In the genomic region with DNA sequence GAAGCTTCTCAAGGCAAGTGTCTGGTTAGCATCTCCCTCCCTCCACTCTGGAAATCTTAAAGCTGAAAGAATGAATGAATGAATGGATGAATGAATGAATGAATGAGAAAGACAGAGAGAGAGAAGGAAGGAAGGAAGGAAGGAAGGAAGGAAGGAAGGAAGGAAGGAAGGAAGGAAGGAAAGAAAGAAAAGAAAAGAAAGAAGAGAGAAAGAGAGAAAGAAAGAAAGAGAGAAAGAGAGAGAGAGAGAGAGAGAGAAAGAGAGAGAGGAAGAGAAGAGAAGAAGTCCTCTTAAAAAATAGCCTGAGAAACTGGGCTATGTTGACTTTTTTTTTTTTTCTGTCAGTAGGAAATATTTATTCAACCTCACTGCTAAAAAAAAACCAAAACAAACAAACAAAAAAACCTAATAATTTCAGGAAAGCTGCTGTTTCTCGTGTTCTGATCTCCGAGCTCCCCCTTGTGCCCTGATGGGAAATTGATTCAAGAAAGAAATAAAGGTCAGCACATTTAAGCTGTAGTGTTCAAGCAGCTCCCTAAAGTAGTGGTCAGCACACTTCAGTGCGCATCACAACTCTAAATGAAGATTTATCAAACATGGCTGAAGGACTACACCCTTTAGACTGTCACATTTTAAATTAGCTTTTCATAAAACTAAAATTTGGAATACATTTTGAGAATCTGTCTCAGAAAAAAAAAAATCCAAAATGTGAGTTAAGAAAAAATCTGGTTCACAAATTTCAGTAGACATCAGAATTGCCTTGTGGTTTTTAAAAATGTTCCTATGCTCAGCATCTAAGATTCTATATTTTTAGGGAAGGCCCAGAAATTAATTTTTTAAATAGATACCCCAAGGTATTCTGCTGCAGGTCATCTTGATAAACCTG, we compare ENCODE assay signal across 8 cellular contexts.
A peak's percentile ranks its signal among the peaks of the same experiment; 100 is the strongest.
DNase-seq lines count a peak whose midpoint lies in the region; ATAC-seq and TF ChIP-seq lines count a peak whose summit lies in the region.

No MANE protein-coding gene starts in this region.

- DNase-seq in ACHN (peak; percentile 53), GM03348 (ENCODE audit: low spot score) (peak; percentile 40), inferior parietal cortex (ENCODE audit: extremely low spot score) (peak; percentile 62), left lung (no peak)
- DNase-seq in activated T-cell treated with anti-CD3 and anti-CD28 coated beads, Interleukin-2, amount 50 U/mL, for 4 hours, result no peak

- H3K27ac ChIP-seq in SU-DHL-6 (ENCODE audit: low read depth, low read length) (no peak overlapping the region), left lung (no peak overlapping the region)

- no peaks in the 10 kb centered on the region for H3F3A ChIP-seq in SU-DHL-6 (ENCODE audit: insufficient read depth)

- no peaks in the 10 kb centered on the region for H3K9me2 ChIP-seq in SU-DHL-6 (replicated peaks; ENCODE audit: insufficient read depth, low read length)

- no peak overlapping the region for H3K4me3 ChIP-seq in SU-DHL-6 (ENCODE audit: insufficient read depth, low read length, poor library complexity, severe bottlenecking)
- no peak overlapping the region for H3K4me3 ChIP-seq in left lung

- H4K20me1 ChIP-seq in SU-DHL-6 (ENCODE audit: low read depth, low read length), result no peaks in the 10 kb centered on the region

- intact Hi-C loops in left lung (cut with DNase I), result no loop called here

- in situ Hi-C loops in ACHN (cut with HindIII; ENCODE audit: low pct_ligation_motif_present, low pct_unique_long_range_greater_than_20kb, low sequenced_read_pairs), result no loop called here

- no peaks in the 10 kb centered on the region for H3K4me1 ChIP-seq in left lung

- TF ChIP-seq CTCF in SU-DHL-6 (IDR thresholded peaks at IDR 0.05; ENCODE audit: insufficient read depth, low read length, poor library complexity, severe bottlenecking) (peak; percentile 58), left lung (IDR thresholded peaks at IDR 0.05) (peak in 1 of 2 donors; percentile 22)

- no peaks in the 10 kb centered on the region for H3K36me3 Mint-ChIP-seq in activated T-cell treated with anti-CD3 and anti-CD28 coated beads, Interleukin-2, amount 50 U/mL, for 4 hours (ENCODE audit: insufficient read depth)

- no peak overlapping the region for H3K4me2 ChIP-seq in SU-DHL-6 (ENCODE audit: low read depth, low read length, poor library complexity, severe bottlenecking)

- H2AFZ ChIP-seq in SU-DHL-6 (ENCODE audit: low read depth, low read length, severe bottlenecking), result no peak overlapping the region

- no peaks in the 10 kb centered on the region for H3K79me2 ChIP-seq in SU-DHL-6 (ENCODE audit: insufficient read depth, low read length)

- H3K4me1 Mint-ChIP-seq in activated T-cell treated with anti-CD3 and anti-CD28 coated beads, Interleukin-2, amount 50 U/mL, for 4 hours (ENCODE audit: low read depth), result no peaks in the 10 kb centered on the region

- H3K36me3 ChIP-seq in SU-DHL-6 (ENCODE audit: low read length) (no peaks in the 10 kb centered on the region; the same call in 1 of the 2 replicates), left lung (no peaks in the 10 kb centered on the region)

- H3K27me3 Mint-ChIP-seq in activated T-cell treated with anti-CD3 and anti-CD28 coated beads, Interleukin-2, amount 50 U/mL, for 4 hours (ENCODE audit: low read depth), result no peaks in the 10 kb centered on the region

- H3K9ac ChIP-seq in SU-DHL-6 (ENCODE audit: low read length), result no peak overlapping the region

- peak; percentile 60 for ATAC-seq in HG03520 (IDR thresholded peaks at IDR 0.05; ENCODE audit: unreplicated experiment)
- ATAC-seq in left lung, result no peak
- ATAC-seq in GM19463 (IDR thresholded peaks at IDR 0.05; ENCODE audit: unreplicated experiment), result no peak
- no peak for ATAC-seq in activated T-cell treated with anti-CD3 and anti-CD28 coated beads, Interleukin-2, amount 50 U/mL, for 4 hours

- H3K27me3 ChIP-seq in SU-DHL-6 (ENCODE audit: low read length) (no peaks in the 10 kb centered on the region), left lung (no peaks in the 10 kb centered on the region)

- no peaks in the 10 kb centered on the region for H3K9me3 Mint-ChIP-seq in activated T-cell treated with anti-CD3 and anti-CD28 coated beads, Interleukin-2, amount 50 U/mL, for 4 hours

- H3K4me3 Mint-ChIP-seq in activated T-cell treated with anti-CD3 and anti-CD28 coated beads, Interleukin-2, amount 50 U/mL, for 4 hours, result no peak overlapping the region

- no peaks in the 10 kb centered on the region for H3K9me3 ChIP-seq in SU-DHL-6 (ENCODE audit: insufficient read depth, low read length)
- H3K9me3 ChIP-seq in left lung, result no peaks in the 10 kb centered on the region

Comparison
In these comparisons a context has a peak if more than half of its experiments do, and no peak if none do; other contexts are left out.
1. DNase-seq: peak in ACHN (single experiment), GM03348 (single experiment) and inferior parietal cortex (single experiment); none in left lung (0 of 2) and activated T-cell treated with anti-CD3 and anti-CD28 coated beads, Interleukin-2, amount 50 U/mL, for 4 hours (single experiment).